In the genomic region with DNA sequence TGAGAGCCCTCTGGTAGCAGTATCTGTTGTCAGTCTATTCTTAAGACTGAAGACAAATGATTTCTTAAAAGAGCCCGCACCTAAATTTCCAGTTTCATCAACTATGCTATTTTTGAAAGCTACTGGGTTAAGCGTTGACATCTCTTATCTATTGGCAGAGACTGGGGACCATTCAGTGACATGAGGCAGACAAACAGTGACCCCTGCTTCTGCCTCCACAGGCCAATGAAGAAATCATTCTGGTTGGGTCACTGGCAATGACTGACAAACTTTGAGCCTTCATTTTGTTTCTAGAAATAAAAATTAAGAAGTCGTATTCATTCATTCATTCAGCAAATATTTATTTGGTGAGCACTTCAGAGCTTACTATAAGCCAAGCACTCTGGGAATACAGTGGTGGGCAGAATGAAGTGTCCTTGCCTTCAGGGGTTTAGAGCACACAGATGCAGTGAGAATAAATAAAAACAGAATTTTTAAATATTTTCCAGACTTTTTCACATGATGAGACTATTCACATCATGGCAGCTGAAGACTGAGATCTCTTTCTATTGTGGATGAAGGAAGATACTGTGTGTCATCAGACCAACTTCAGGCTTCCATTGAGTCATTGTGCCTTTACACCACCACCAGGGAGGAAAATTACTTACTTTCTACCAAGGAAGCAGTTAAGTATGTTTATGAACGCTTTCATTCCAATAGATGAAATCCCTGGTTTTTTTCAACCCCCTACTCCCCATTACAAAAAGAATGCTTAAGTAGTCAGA, we compare ENCODE assay signal across 16 cellular contexts. TPM values are rescaled to one million over a fixed set of nuclear protein-coding genes. Genes with fewer than 3 reads are reported as not detected.
DNase-seq lines count a peak whose midpoint lies in the region; ATAC-seq and TF ChIP-seq lines count a peak whose summit lies in the region.
"Had no signal": no experiment of that assay in that cellular context is flagged by ENCODE, and none has a peak within 500 bp of the region (broad histone marks: within the 10 kb centered on the region; RNA-seq: fewer than 3 reads in every experiment).

No MANE protein-coding gene starts in this region.

- H2BK20ac ChIP-seq in IMR-90 (ENCODE audit: low read depth, low read length) = peak overlapping the region; percentile 67; the same call in 1 of the 2 replicates

- peaks cover 2% of the 10 kb centered on the region; the same call in 1 of the 2 replicates for H3K27me3 ChIP-seq in IMR-90 (ENCODE audit: control insufficient read depth, insufficient read depth, low read length)
- H3K27me3 ChIP-seq in subcutaneous abdominal adipose tissue (ENCODE audit: control insufficient read depth in 5 of 5, insufficient read depth in 4 of 5, low read length in 5 of 5) = peaks cover 0 to 6% (median 0%) of the 10 kb centered on the region in 5 donors

- H3K14ac ChIP-seq in IMR-90 (replicated peaks; ENCODE audit: low read depth, low read length) = 0 out of 2 replicates have a peak overlapping the region, but pooled peaks have one; percentile 33

- H3K23ac ChIP-seq in IMR-90 (ENCODE audit: low read depth, low read length) = no peak overlapping the region

- peaks cover 14% of the 10 kb centered on the region for H3K36me3 Mint-ChIP-seq in progenitor cell of endocrine pancreas (ENCODE audit: insufficient read depth)
- H3K36me3 Mint-ChIP-seq: CD4-positive, CD25-positive, alpha-beta regulatory T cell; natural killer cell had no signal

- TF ChIP-seq CTCF in IMR-90 (conservative IDR thresholded peaks at IDR 0.05; ENCODE audit: low read depth, low read length) (no peak), coronary artery (IDR thresholded peaks at IDR 0.05) (no peak), progenitor cell of endocrine pancreas (IDR thresholded peaks at IDR 0.05; ENCODE audit: unreplicated experiment) (no peak)

- dilution Hi-C loops in IMR-90 (cut with HindIII; ENCODE audit: low sequenced_read_pairs, unreplicated experiment) = no loop called here

- peak overlapping the region; percentile 79; the same call in 1 of the 2 replicates for H2BK120ac ChIP-seq in IMR-90 (ENCODE audit: low read depth, low read length)

- CTCF ChIA-PET in IMR-90 (lab: Yijun Ruan, JAX) = no interaction called here

- H3K79me1 ChIP-seq in IMR-90 (ENCODE audit: low read depth in 1 of 2, low read length in 2 of 2) = no peaks in the 10 kb centered on the region

- H4K91ac ChIP-seq in IMR-90 (ENCODE audit: insufficient read depth, low read depth, low read length) = no peak overlapping the region; the same call in 1 of the 2 replicates

- peak overlapping the region; percentile 75; the same call in 1 of the 2 replicates for H3K4me2 ChIP-seq in IMR-90 (ENCODE audit: low read depth, low read length)

- TF ChIP-seq RAD21 in IMR-90 (IDR thresholded peaks at IDR 0.05; ENCODE audit: low read length) = no peak

- no peaks in the 10 kb centered on the region for H3K27me3 Mint-ChIP-seq in progenitor cell of endocrine pancreas
- H3K27me3 Mint-ChIP-seq: CD4-positive, CD25-positive, alpha-beta regulatory T cell had no signal

- H2AFZ ChIP-seq in IMR-90 (replicated peaks; ENCODE audit: low read length, poor library complexity) = no peak overlapping the region

- H3K4me3 Mint-ChIP-seq in progenitor cell of endocrine pancreas (ENCODE audit: low read depth) = no peak overlapping the region
- H3K4me3 Mint-ChIP-seq: CD4-positive, CD25-positive, alpha-beta regulatory T cell; natural killer cell had no signal

- ATAC-seq in IMR-90 (ENCODE audit: low read depth) (no peak), left lobe of liver (peak; percentile 63)
- ATAC-seq: natural killer cell had no signal

- BruUV-seq in IMR-90 (replicated peaks; lab: Mats Ljungman, UMichigan) = no TSS peak

- H3K4me1 Mint-ChIP-seq in progenitor cell of endocrine pancreas (ENCODE audit: low read depth) = peaks cover 35% of the 10 kb centered on the region
- H3K4me1 Mint-ChIP-seq: natural killer cell had no signal

- no peak overlapping the region for H3K56ac ChIP-seq in IMR-90 (ENCODE audit: extremely low read depth, insufficient read depth, low read length)

- no peak for TF ChIP-seq POLR2A in IMR-90 (IDR thresholded peaks at IDR 0.05; ENCODE audit: low read depth, low read length)

- no peak overlapping the region for H4K5ac ChIP-seq in IMR-90 (ENCODE audit: low read depth, low read length)

- H3K9me3 ChIP-seq in IMR-90 (ENCODE audit: control insufficient read depth, insufficient read depth, low read length) (no peaks in the 10 kb centered on the region), subcutaneous abdominal adipose tissue (ENCODE audit: control insufficient read depth in 5 of 5, low read length in 5 of 5) (no peaks in the 10 kb centered on the region)

- H2BK15ac ChIP-seq in IMR-90 (ENCODE audit: low read depth, low read length) = no peak overlapping the region

- H3K27ac ChIP-seq in IMR-90 (ENCODE audit: insufficient read depth, low read length) (no peak overlapping the region), coronary artery (peak overlapping the region; percentile 86 to 87), subcutaneous abdominal adipose tissue (ENCODE audit: low read depth, low read length) (peak overlapping the region; percentile 38)
- H3K27ac ChIP-seq: HL-60, WERI-Rb-1 had no signal

- no peak overlapping the region for H2AK9ac ChIP-seq in IMR-90 (replicated peaks; ENCODE audit: low read depth, low read length, poor library complexity)

- no CpG with 5 or more reads among the region's 4 CpGs for WGBS in IMR-90 (ENCODE audit: extremely low coverage in 2 of 2, insufficient read length in 1 of 2), 2 experiments

- no peak overlapping the region; the same call in 1 of the 2 replicates for H3K18ac ChIP-seq in IMR-90 (ENCODE audit: low read depth, low read length)

- no peaks in the 10 kb centered on the region for H3K9me3 Mint-ChIP-seq in progenitor cell of endocrine pancreas (ENCODE audit: low read depth)

- intact Hi-C loops in IMR-90 (cut with micrococcal nuclease) = no loop called here

- no peak overlapping the region for H3K4me3 ChIP-seq in IMR-90 (ENCODE audit: insufficient read depth, low read depth, low read length)
- peak overlapping the region; percentile 61 for H3K4me3 ChIP-seq in coronary artery
- peak overlapping the region in 2 of 5 donors; percentile 62 to 67 for H3K4me3 ChIP-seq in subcutaneous abdominal adipose tissue (ENCODE audit: low read depth in 1 of 5, low read length in 5 of 5)

- in situ Hi-C loops in IMR-90 (cut with MboI; ENCODE audit: low sequenced_read_pairs) (no loop called here), G401 (cut with HindIII; ENCODE audit: low sequenced_read_pairs) (no loop called here)

- POLR2A ChIA-PET in IMR-90 (lab: Charles Lee; ENCODE audit: unreplicated experiment) = no interaction called here

- H3K4ac ChIP-seq in IMR-90 (ENCODE audit: low read depth, low read length) = peak overlapping the region; percentile 39

- H3K36me3 ChIP-seq in IMR-90 (ENCODE audit: control insufficient read depth, insufficient read depth, low read length) (no peaks in the 10 kb centered on the region), subcutaneous abdominal adipose tissue (ENCODE audit: control insufficient read depth in 5 of 5, insufficient read depth in 5 of 5, low read length in 5 of 5) (no peaks in the 10 kb centered on the region)
- H3K36me3 ChIP-seq: WERI-Rb-1 had no signal

- DNase-seq in IMR-90 = peak; percentile 22
- DNase-seq in coronary artery (ENCODE audit: low spot score) = no peak
- peak; percentile 70 for DNase-seq in left lobe of liver (ENCODE audit: low spot score)
- DNase-seq in putamen (ENCODE audit: low spot score) = no peak
- DNase-seq in activated CD4-positive, alpha-beta T cell treated with anti-CD3 and anti-CD28 coated beads, Interleukin-2, amount 50 U/mL, for 1 hour = no peak
- no peak for DNase-seq in G401 (ENCODE audit: low spot score)
- DNase-seq in progenitor cell of endocrine pancreas (ENCODE audit: low spot score, unreplicated experiment) = no peak
- DNase-seq: activated T-cell treated with anti-CD3 and anti-CD28 coated beads, Interleukin-2, amount 50 U/mL, for 1 hour; CD4-positive, CD25-positive, alpha-beta regulatory T cell; erythroblast; MV-4-11; natural killer cell; stimulated activated CD4-positive, alpha-beta T cell treated with anti-CD3 and anti-CD28 coated beads, Interleukin-15, amount 100 ng/mL, for 24 hours; WERI-Rb-1 had no signal

- H3K9ac ChIP-seq in IMR-90 (ENCODE audit: low read depth, low read length) (no peak overlapping the region), subcutaneous abdominal adipose tissue (ENCODE audit: low read length in 5 of 5) (no peak overlapping the region)

- H2BK5ac ChIP-seq in IMR-90 (ENCODE audit: low read depth, low read length, poor library complexity, severe bottlenecking) = no peak overlapping the region

- peaks cover 9% of the 10 kb centered on the region for H3K9me1 ChIP-seq in IMR-90 (ENCODE audit: insufficient read depth, low read length)

- H2AK5ac ChIP-seq in IMR-90 (ENCODE audit: low read depth, low read length) = 0 out of 2 replicates have a peak overlapping the region, but pooled peaks have one; percentile 45

- no peaks in the 10 kb centered on the region for H4K20me1 ChIP-seq in IMR-90 (ENCODE audit: insufficient read depth, low read length)

- no peak overlapping the region for H3K27ac Mint-ChIP-seq in progenitor cell of endocrine pancreas
- H3K27ac Mint-ChIP-seq: CD4-positive, CD25-positive, alpha-beta regulatory T cell; natural killer cell had no signal

- no peak overlapping the region for H4K8ac ChIP-seq in IMR-90 (ENCODE audit: low read depth in 2 of 2, low read length in 2 of 2)

- peaks cover 2% of the 10 kb centered on the region; the same call in 1 of the 2 replicates for H3K4me1 ChIP-seq in IMR-90 (ENCODE audit: control insufficient read depth, insufficient read depth, low read length)
- H3K4me1 ChIP-seq in subcutaneous abdominal adipose tissue (ENCODE audit: control insufficient read depth in 5 of 5, insufficient read depth in 5 of 5, low read length in 5 of 5) = peaks cover 0 to 16% (median 0%) of the 10 kb centered on the region in 5 donors

TF ChIP-seq in IMR-90, 13 proteins besides CTCF, POLR2A, EP300 and RAD21 (continues in another document):
- TF ChIP-seq MAZ (IDR thresholded peaks at IDR 0.05; ENCODE audit: borderline replicate concordance, low read depth, low read length) (no peak), BHLHE40 (IDR thresholded peaks at IDR 0.05; ENCODE audit: low read depth, low read length) (no peak), FOS (IDR thresholded peaks at IDR 0.05; ENCODE audit: low read depth, low read length) (no peak), NFE2L2 (IDR thresholded peaks at IDR 0.05; ENCODE audit: low read depth, low read length) (no peak), CEBPB (IDR thresholded peaks at IDR 0.05; ENCODE audit: low read depth, low read length) (no peak)

RNA-seq across cellular contexts. Expression of a gene that starts 36.0 kb away (rescaled TPM):
- total RNA-seq in IMR-90 (2012; rRNA removed) (under 0.01 and 0.18 TPM in 2 replicates), left lobe of liver (126 TPM), progenitor cell of endocrine pancreas (92.6 and 94.2 TPM in 2 replicates)
- 0.29 TPM in 1 of 2 replicates, not detected in the other for polyA plus RNA-seq in IMR-90 (2012; rRNA removed)
- 0.03 TPM in 1 of 2 replicates, not detected in the other for polyA plus RNA-seq in IMR-90 (2012; cell fraction: cytosol; rRNA removed)
- polyA plus RNA-seq in IMR-90 (2012; cell fraction: nucleus; rRNA removed; ENCODE audit: low replicate concordance) = 0.25 TPM in 1 of 2 replicates, not detected in the other
- 16.3 and 39.7 TPM in 2 replicates for total RNA-seq in G401 (2014; rRNA removed; shearing (Covaris generic))
- polyA plus RNA-seq: CD4-positive, CD25-positive, alpha-beta regulatory T cell had no signal

Comparison
In these comparisons a context has a peak if more than half of its experiments do, and no peak if none do; other contexts are left out.
1. DNase-seq: peak in IMR-90 (single experiment) and left lobe of liver (single experiment); none in coronary artery (single experiment), putamen (single experiment), activated CD4-positive, alpha-beta T cell treated with anti-CD3 and anti-CD28 coated beads, Interleukin-2, amount 50 U/mL, for 1 hour (single experiment), G401 (single experiment) and progenitor cell of endocrine pancreas (single experiment).
2. RNA of a gene that starts 36.0 kb away (total RNA-seq): 126 TPM in left lobe of liver (single experiment), 92.6 to 94.2 TPM in progenitor cell of endocrine pancreas and 16.3 to 39.7 TPM in G401; under 0.01 to 0.18 TPM in IMR-90; every median in the first group is over 10 times any median in the second.